In the genomic region with DNA sequence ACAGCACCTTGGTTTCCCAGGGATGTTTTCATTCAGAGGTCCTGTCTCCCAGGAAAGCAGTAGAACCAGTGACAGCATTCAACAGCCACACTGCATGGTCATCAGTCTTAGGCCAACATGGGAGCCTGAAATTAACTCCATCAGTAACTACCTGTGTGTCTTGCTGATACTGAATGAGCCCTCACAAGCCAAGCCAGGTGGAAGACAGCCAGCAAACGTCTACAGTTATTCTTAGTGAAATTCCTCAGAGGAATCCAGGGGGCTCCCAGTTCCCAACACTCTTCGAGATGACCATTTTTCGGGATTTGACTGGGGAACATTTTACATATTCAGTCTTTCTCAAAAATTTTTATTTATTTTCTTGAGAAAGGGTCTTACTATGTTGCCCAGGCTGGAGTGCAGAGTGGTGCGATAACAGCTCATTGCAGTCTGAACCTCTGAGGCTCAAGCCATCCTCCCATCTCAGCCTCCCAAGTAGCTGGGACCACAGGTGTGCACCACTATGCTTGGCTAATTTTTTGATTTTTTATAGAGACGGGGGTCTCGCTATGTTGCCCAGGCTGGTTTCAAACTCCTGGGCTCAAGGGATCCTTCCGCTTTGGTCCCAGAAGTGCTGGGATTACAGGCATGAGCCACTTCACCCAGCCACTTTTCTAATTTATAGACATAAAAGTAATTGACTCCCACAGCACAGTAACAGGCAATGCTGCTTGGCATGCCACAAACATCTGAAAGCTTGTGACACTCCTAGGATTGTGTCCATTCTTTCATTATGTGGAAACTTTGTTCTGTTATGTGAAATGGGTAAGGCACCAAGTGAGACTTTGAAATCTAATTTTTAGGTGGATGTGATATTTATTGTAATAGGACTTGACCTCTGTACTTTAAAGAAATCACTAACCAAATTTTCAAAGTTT, we compare ENCODE assay signal across 20 cellular contexts.
DNase-seq lines count a peak whose midpoint lies in the region; ATAC-seq and TF ChIP-seq lines count a peak whose summit lies in the region.
"Had no signal": no experiment of that assay in that cellular context is flagged by ENCODE, and none has a peak within 500 bp of the region (broad histone marks: within the 10 kb centered on the region; RNA-seq: fewer than 3 reads in every experiment).

No MANE protein-coding gene starts in this region.

- no peak for ATAC-seq in GM18909 (IDR thresholded peaks at IDR 0.05; ENCODE audit: poor library complexity, unreplicated experiment)
- ATAC-seq: stimulated activated naive CD8-positive, alpha-beta T cell treated with anti-CD3 and anti-CD28 coated beads, Interleukin-15, Interleukin-2, amounts not matched to agents 100 U/mL and 50 U/mL, for 24 hours had no signal

- H3K36me3 ChIP-seq in HUES48 (ENCODE audit: control insufficient read depth, insufficient read depth, low read length) (peaks cover 42% of the 10 kb centered on the region), brain microvascular endothelial cell (replicated peaks) (no peaks in the 10 kb centered on the region)
- H3K36me3 ChIP-seq: uterus had no signal

- peak overlapping the region; percentile 50 for H3K27ac ChIP-seq in AG04450 (ENCODE audit: low read depth, low read length)
- H3K27ac ChIP-seq in HUES48 (ENCODE audit: low read depth, low read length), result peak overlapping the region; percentile 86
- peak overlapping the region; percentile 96 for H3K27ac ChIP-seq in brain microvascular endothelial cell
- H3K27ac ChIP-seq: uterus had no signal

- H3K9me3 ChIP-seq in AG04450 (ENCODE audit: control insufficient read depth, insufficient read depth, low read length) (peaks cover 6% of the 10 kb centered on the region; the same call in 1 of the 2 replicates), HUES48 (ENCODE audit: control insufficient read depth, insufficient read depth, low read length) (no peaks in the 10 kb centered on the region)
- H3K9me3 ChIP-seq: Peyer's patch, uterus had no signal

- DNase-seq in AG04450 (ENCODE audit: low read depth, low spot score) (no peak), brain microvascular endothelial cell (no peak), mesothelial cell of epicardium (ENCODE audit: low spot score in 2 of 2, unreplicated experiment in 2 of 2) (no peak), HUDEP-2 (lab: John Stamatoyannopoulos, UW; ENCODE audit: unreplicated experiment in 76 of 76) (no peak), DMS114 treated with DMSO at 0.1 percent for 48 hours (lab: John Stamatoyannopoulos, UW; ENCODE audit: unreplicated experiment) (no peak)
- DNase-seq in activated CD4-positive, alpha-beta T cell treated with anti-CD3 and anti-CD28 coated beads for 1 hour, result no peak
- DNase-seq: activated CD4-positive, alpha-beta T cell treated with anti-CD3 and anti-CD28 coated beads, Interleukin-2, amount 50 U/mL, for 48 hours; activated T-cell treated with anti-CD3 and anti-CD28 coated beads, Interleukin-2, amount 50 U/mL, for 1 hour; effector CD4-positive, alpha-beta T cell; hippocampal formation; midbrain; NCI-H2081 treated with DMSO at 0.1 percent for 48 hours; NCI-H82; Peyer's patch; retina; stimulated activated naive CD8-positive, alpha-beta T cell treated with anti-CD3 and anti-CD28 coated beads, Interleukin-15, Interleukin-2, amounts not matched to agents 100 U/mL and 50 U/mL, for 24 hours; uterus had no signal

- H3K4me3 ChIP-seq in AG04450 (ENCODE audit: low read depth, low read length) (no peak overlapping the region), HUES48 (ENCODE audit: low read depth, low read length) (no peak overlapping the region), brain microvascular endothelial cell (ENCODE audit: low read depth, low read length) (no peak overlapping the region)
- H3K4me3 ChIP-seq: Peyer's patch, uterus had no signal

- CTCF ChIA-PET in AG04450 (lab: Charles Lee), result interaction anchor here (0.9 kb wide), 1 partner anchor 23 kb away, joined by 5 read pairs; no protein-coding TSS in a partner anchor

- no peaks in the 10 kb centered on the region for H3K27me3 Mint-ChIP-seq in mesothelial cell of epicardium (ENCODE audit: low read depth)

- no peak overlapping the region for H3K9ac ChIP-seq in HUES48 (ENCODE audit: low read depth, low read length)

- POLR2A ChIA-PET in AG04450 (lab: Yijun Ruan, JAX), result interaction anchor here (2.6 kb wide), 1 partner anchor 167 kb away, joined by 12 read pairs; the partner anchor contains the start of gene SEPTIN11

- peaks cover 24% of the 10 kb centered on the region for H3K4me1 ChIP-seq in HUES48 (ENCODE audit: control insufficient read depth, insufficient read depth, low read length)
- H3K4me1 ChIP-seq: Peyer's patch, uterus had no signal

- no peak overlapping the region for H3K4me3 Mint-ChIP-seq in mesothelial cell of epicardium
- H3K4me3 Mint-ChIP-seq: activated naive CD8-positive, alpha-beta T cell had no signal

- TF ChIP-seq CTCF in AG04450 (IDR thresholded peaks at IDR 0.05; ENCODE audit: low read depth, low read length) (no peak), brain microvascular endothelial cell (IDR thresholded peaks at IDR 0.05; ENCODE audit: low read depth, low read length, missing control alignments) (no peak), mesothelial cell of epicardium (IDR thresholded peaks at IDR 0.05; ENCODE audit: unreplicated experiment) (no peak)

- H3K27me3 ChIP-seq in AG04450 (ENCODE audit: control insufficient read depth, insufficient read depth, low read length) (no peaks in the 10 kb centered on the region), HUES48 (ENCODE audit: control insufficient read depth, insufficient read depth, low read length) (no peaks in the 10 kb centered on the region), brain microvascular endothelial cell (replicated peaks) (no peaks in the 10 kb centered on the region)
- H3K27me3 ChIP-seq: Peyer's patch, uterus had no signal

- in situ Hi-C loops in brain microvascular endothelial cell (cut with HindIII; ENCODE audit: low pct_ligation_motif_present, low sequenced_read_pairs), result no loop called here

- H3K9me3 Mint-ChIP-seq in mesothelial cell of epicardium, result peaks cover 11% of the 10 kb centered on the region

- peak overlapping the region; percentile 75 for H3K27ac Mint-ChIP-seq in mesothelial cell of epicardium
- H3K27ac Mint-ChIP-seq: activated naive CD8-positive, alpha-beta T cell had no signal

- peaks cover 57% of the 10 kb centered on the region for H3K36me3 Mint-ChIP-seq in mesothelial cell of epicardium

- H3K4me1 Mint-ChIP-seq in mesothelial cell of epicardium, result peaks cover 22% of the 10 kb centered on the region
